18 cellular contexts compared by ENCODE assay signal in the genomic region with DNA sequence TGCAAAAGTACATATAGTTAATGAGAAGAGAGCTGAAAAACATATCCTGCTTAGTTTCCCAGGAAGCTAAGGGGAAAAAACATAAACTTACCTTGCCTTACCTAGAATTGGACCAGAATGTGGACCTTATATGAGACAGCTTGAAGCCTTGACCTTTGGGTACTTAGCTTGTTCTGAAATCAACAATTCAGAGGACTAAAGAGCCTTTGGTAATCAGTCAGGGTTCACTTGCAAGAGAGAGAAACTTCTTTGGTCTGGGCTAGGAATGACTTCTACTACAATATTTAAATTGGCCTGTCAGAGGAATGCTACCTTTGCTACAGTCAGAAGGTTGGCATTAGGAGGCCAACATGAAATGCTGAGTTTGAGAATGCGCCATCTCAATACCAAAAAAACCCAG. TPM values are rescaled to one million over a fixed set of nuclear protein-coding genes. Genes with fewer than 3 reads are reported as not detected.
A peak's percentile ranks its signal among the peaks of the same experiment; 100 is the strongest.
DNase-seq lines count a peak whose midpoint lies in the region; ATAC-seq, FAIRE-seq and TF ChIP-seq lines count a peak whose summit lies in the region.
"Had no signal": no experiment of that assay in that cellular context is flagged by ENCODE, and none has a peak within 500 bp of the region (broad histone marks: within the 10 kb centered on the region; RNA-seq: fewer than 3 reads in every experiment).

No MANE protein-coding gene starts in this region.

- BruUV-seq in HepG2 (replicated peaks; lab: Mats Ljungman, UMichigan) = no TSS peak

- in situ Hi-C loops in HepG2 (cut with HindIII; ENCODE audit: extremely low pct_ligation_motif_present, low pct_unique_long_range_greater_than_20kb) = no loop called here

- H3K4me3 Mint-ChIP-seq in natural killer cell = no peak overlapping the region
- H3K4me3 Mint-ChIP-seq in natural killer cell treated with Interleukin-12 subunit alpha and Interleukin-12 subunit beta and Interleukin-15 and Interleukin-18, amount 100 ng/mL, for 72 hours = no peak overlapping the region
- no peak overlapping the region for H3K4me3 Mint-ChIP-seq in activated naive CD8-positive, alpha-beta T cell treated with anti-CD3 and anti-CD28 coated beads for 36 hours
- no peak overlapping the region for H3K4me3 Mint-ChIP-seq in type B pancreatic cell
- H3K4me3 Mint-ChIP-seq: activated naive CD4-positive, alpha-beta T cell treated with anti-CD3 and anti-CD28 coated beads, Interleukin-2, amount 10 ng/mL, durations not matched to agents 7 days and 5 days; CD8-positive, alpha-beta T cell had no signal

- no peak for DNase-seq in natural killer cell
- no peak for DNase-seq in natural killer cell treated with Interleukin-12 subunit alpha and Interleukin-12 subunit beta and Interleukin-15 and Interleukin-18, amount 100 ng/mL, for 72 hours (ENCODE audit: low spot score)
- DNase-seq in activated naive CD8-positive, alpha-beta T cell treated with anti-CD3 and anti-CD28 coated beads for 36 hours = no peak
- DNase-seq in HepG2 (ENCODE audit: low spot score) = peak; percentile 44
- DNase-seq in type B pancreatic cell (ENCODE audit: extremely low spot score, unreplicated experiment) = no peak
- no peak for DNase-seq in RKO (ENCODE audit: low spot score)
- no peak for DNase-seq in kidney
- DNase-seq: activated CD4-positive, CD25-positive, alpha-beta regulatory T cell; activated naive CD4-positive, alpha-beta T cell treated with anti-CD3 and anti-CD28 coated beads, Interleukin-2, amount 10 ng/mL, durations not matched to agents 7 days and 5 days; brain microvascular endothelial cell; CD8-positive, alpha-beta T cell; heart left ventricle; NCI-H526 treated with DMSO at 0.1 percent for 48 hours; OCI-M1 had no signal

- peak overlapping the region; percentile 16 to 73 for H3K27ac Mint-ChIP-seq in natural killer cell
- no peak overlapping the region for H3K27ac Mint-ChIP-seq in natural killer cell treated with Interleukin-12 subunit alpha and Interleukin-12 subunit beta and Interleukin-15 and Interleukin-18, amount 100 ng/mL, for 72 hours
- H3K27ac Mint-ChIP-seq in activated naive CD8-positive, alpha-beta T cell treated with anti-CD3 and anti-CD28 coated beads for 36 hours = peak overlapping the region; percentile 78
- no peak overlapping the region for H3K27ac Mint-ChIP-seq in type B pancreatic cell
- H3K27ac Mint-ChIP-seq: activated naive CD4-positive, alpha-beta T cell treated with anti-CD3 and anti-CD28 coated beads, Interleukin-2, amount 10 ng/mL, durations not matched to agents 7 days and 5 days had no signal

- H3K4me1 ChIP-seq in HepG2 (ENCODE audit: insufficient read depth, low read length) = peaks cover 35% of the 10 kb centered on the region
- H3K4me1 ChIP-seq in kidney (ENCODE audit: control insufficient read depth in 1 of 2, insufficient read depth in 1 of 2, low read depth in 1 of 2, low read length in 2 of 2) = peaks cover 2 to 17% of the 10 kb centered on the region in 2 donors

- POLR2A ChIA-PET in HepG2 (lab: Yijun Ruan, JAX) = no interaction called here

- H3K36me3 ChIP-seq in HepG2 (replicated peaks in 1 of 2; ENCODE audit: control insufficient read depth in 1 of 2, insufficient read depth in 2 of 2, low read length in 2 of 2) (no peaks in the 10 kb centered on the region), kidney (ENCODE audit: control insufficient read depth in 1 of 2, insufficient read depth in 2 of 2, low read length in 2 of 2) (no peaks in the 10 kb centered on the region)
- H3K36me3 ChIP-seq: brain microvascular endothelial cell, heart left ventricle, neutrophil, right atrium auricular region had no signal

- CTCF ChIA-PET in HepG2 (lab: Yijun Ruan, JAX; ENCODE audit: low intra/inter-chr PET ratio, low total read pairs) = no interaction called here

- H3K27me3 Mint-ChIP-seq in natural killer cell (ENCODE audit: low read depth in 2 of 2) (no peaks in the 10 kb centered on the region), type B pancreatic cell (no peaks in the 10 kb centered on the region)
- no peaks in the 10 kb centered on the region for H3K27me3 Mint-ChIP-seq in natural killer cell treated with Interleukin-12 subunit alpha and Interleukin-12 subunit beta and Interleukin-15 and Interleukin-18, amount 100 ng/mL, for 72 hours
- no peaks in the 10 kb centered on the region for H3K27me3 Mint-ChIP-seq in activated naive CD8-positive, alpha-beta T cell treated with anti-CD3 and anti-CD28 coated beads for 36 hours
- H3K27me3 Mint-ChIP-seq: activated naive CD4-positive, alpha-beta T cell treated with anti-CD3 and anti-CD28 coated beads, Interleukin-2, amount 10 ng/mL, durations not matched to agents 7 days and 5 days had no signal

- 94% methylated on average over 1 of the region's 1 CpG for WGBS in HepG2 (ENCODE audit: low lambda C conversion rate)

- H3K36me3 Mint-ChIP-seq in natural killer cell (no peaks in the 10 kb centered on the region), type B pancreatic cell (peaks cover 10% of the 10 kb centered on the region)
- no peaks in the 10 kb centered on the region for H3K36me3 Mint-ChIP-seq in natural killer cell treated with Interleukin-12 subunit alpha and Interleukin-12 subunit beta and Interleukin-15 and Interleukin-18, amount 100 ng/mL, for 72 hours
- H3K36me3 Mint-ChIP-seq in activated naive CD8-positive, alpha-beta T cell treated with anti-CD3 and anti-CD28 coated beads for 36 hours = peaks cover 19% of the 10 kb centered on the region

- intact Hi-C loops in natural killer cell (cut with micrococcal nuclease) = no loop called here
- intact Hi-C loops in HepG2 (cut with micrococcal nuclease; ENCODE audit: unreplicated experiment) = no loop called here
- intact Hi-C loops in kidney (cut with DNase I) = no loop called here

- TF ChIP-seq RAD21 in HepG2 (CRISPR knock-in tag; IDR thresholded peaks at IDR 0.05) = no peak

- H3K4me2 ChIP-seq in HepG2 (ENCODE audit: low read depth, low read length) = 0 out of 2 replicates have a peak overlapping the region, but pooled peaks have one; percentile 25

- H3K9ac ChIP-seq in HepG2 (ENCODE audit: insufficient read depth, low read depth, low read length) = no peak overlapping the region
- H3K9ac ChIP-seq in kidney (ENCODE audit: low read length in 2 of 2) = no peak overlapping the region

- peaks cover 40 to 52% of the 10 kb centered on the region in 2 donors for H3K4me1 Mint-ChIP-seq in natural killer cell
- peaks cover 33 to 34% of the 10 kb centered on the region in 2 donors for H3K4me1 Mint-ChIP-seq in natural killer cell treated with Interleukin-12 subunit alpha and Interleukin-12 subunit beta and Interleukin-15 and Interleukin-18, amount 100 ng/mL, for 72 hours (ENCODE audit: low read depth in 2 of 2)
- peaks cover 33% of the 10 kb centered on the region for H3K4me1 Mint-ChIP-seq in activated naive CD8-positive, alpha-beta T cell treated with anti-CD3 and anti-CD28 coated beads for 36 hours
- peaks cover 22% of the 10 kb centered on the region for H3K4me1 Mint-ChIP-seq in type B pancreatic cell (ENCODE audit: unreplicated experiment)

- H3K27ac ChIP-seq in HepG2 (ENCODE audit: extremely low read length, insufficient read depth, low read length) (peak overlapping the region; percentile 47), kidney (ENCODE audit: low read depth in 2 of 2, low read length in 2 of 2) (no peak overlapping the region)
- H3K27ac ChIP-seq: brain microvascular endothelial cell, heart left ventricle, neutrophil, right atrium auricular region had no signal

- H3K9me3 ChIP-seq in HepG2 (ENCODE audit: low read length) = no peaks in the 10 kb centered on the region
- H3K9me3 ChIP-seq in kidney (ENCODE audit: control insufficient read depth in 1 of 2, low read length in 2 of 2) = no peaks in the 10 kb centered on the region
- H3K9me3 ChIP-seq: neutrophil, right atrium auricular region had no signal

- peaks cover 27% of the 10 kb centered on the region for H3K79me2 ChIP-seq in HepG2 (ENCODE audit: insufficient read depth, low read length)

- TF ChIP-seq CTCF in natural killer cell (IDR thresholded peaks at IDR 0.05) (no peak), HepG2 (CRISPR knock-in tag; IDR thresholded peaks at IDR 0.05) (no peak), type B pancreatic cell (conservative IDR thresholded peaks at IDR 0.05) (no peak), kidney (IDR thresholded peaks at IDR 0.05; ENCODE audit: borderline replicate concordance, extremely low read depth, insufficient read depth) (no peak)

- no peaks in the 10 kb centered on the region for H4K20me1 ChIP-seq in HepG2 (ENCODE audit: insufficient read depth, low read length)

- no peak for ATAC-seq in natural killer cell
- no peak for ATAC-seq in natural killer cell treated with Interleukin-12 subunit alpha and Interleukin-12 subunit beta and Interleukin-15 and Interleukin-18, amount 100 ng/mL, for 72 hours
- peak; percentile 73 for ATAC-seq in HepG2
- ATAC-seq in HG02840 (IDR thresholded peaks at IDR 0.05; ENCODE audit: low FRiP score, unreplicated experiment) = no peak
- ATAC-seq: CD8-positive, alpha-beta T cell; heart left ventricle had no signal

- no peaks in the 10 kb centered on the region for H3K9me3 Mint-ChIP-seq in natural killer cell
- H3K9me3 Mint-ChIP-seq in natural killer cell treated with Interleukin-12 subunit alpha and Interleukin-12 subunit beta and Interleukin-15 and Interleukin-18, amount 100 ng/mL, for 72 hours = no peaks in the 10 kb centered on the region
- peaks cover 4% of the 10 kb centered on the region for H3K9me3 Mint-ChIP-seq in activated naive CD8-positive, alpha-beta T cell treated with anti-CD3 and anti-CD28 coated beads for 36 hours
- no peaks in the 10 kb centered on the region for H3K9me3 Mint-ChIP-seq in type B pancreatic cell
- H3K9me3 Mint-ChIP-seq: activated naive CD4-positive, alpha-beta T cell treated with anti-CD3 and anti-CD28 coated beads, Interleukin-2, amount 10 ng/mL, durations not matched to agents 7 days and 5 days; CD8-positive, alpha-beta T cell had no signal

- H3K27me3 ChIP-seq in HepG2 (ENCODE audit: control insufficient read depth in 1 of 2, insufficient read depth in 2 of 2, low read length in 2 of 2) = no peaks in the 10 kb centered on the region
- H3K27me3 ChIP-seq: brain microvascular endothelial cell, heart left ventricle, neutrophil, right atrium auricular region had no signal

- no peak; a peak in 1 of 4 replicates for TF ChIP-seq EP300 in HepG2 (IDR thresholded peaks at IDR 0.05; ENCODE audit: low read depth in 2 of 2, low read length in 2 of 2)
- no peak for TF ChIP-seq EP300 in HepG2 (CRISPR knock-in tag; IDR thresholded peaks at IDR 0.05; ENCODE audit: borderline replicate concordance)

- TF ChIP-seq POLR2A in HepG2 (IDR thresholded peaks at IDR 0.05; ENCODE audit: insufficient read depth in 1 of 2, low read depth in 2 of 2, low read length in 2 of 2) = no peak

- FAIRE-seq in HepG2 (lab: Jason Lieb, UNC) (peak; percentile 64), kidney (lab: Jason Lieb, UNC) (no peak)
- FAIRE-seq: GM12892 had no signal

- no peak overlapping the region for H2AFZ ChIP-seq in HepG2 (ENCODE audit: low read length)

- H3K4me3 ChIP-seq in HepG2 (replicated peaks in 1 of 3; ENCODE audit: insufficient read depth in 1 of 3, low read depth in 2 of 3, low read length in 3 of 3) = no peak overlapping the region
- no peak overlapping the region for H3K4me3 ChIP-seq in kidney (ENCODE audit: low read length in 2 of 2)
- H3K4me3 ChIP-seq: heart left ventricle, right atrium auricular region had no signal

RNA-seq across cellular contexts. Expression of a gene that starts 24.9 kb away (rescaled TPM):
- 10 to 100 TPM; 26.6 to 30.9 (median 29.6) TPM for total RNA-seq in natural killer cell
- total RNA-seq in natural killer cell treated with Interleukin-12 subunit alpha and Interleukin-12 subunit beta and Interleukin-15 and Interleukin-18, amount 100 ng/mL, for 72 hours = 10 to 100 TPM; 20.9 to 23.5 TPM
- total RNA-seq in activated naive CD8-positive, alpha-beta T cell treated with anti-CD3 and anti-CD28 coated beads for 36 hours = 10 to 100 TPM; 15.9 to 17.3 TPM
- total RNA-seq in HepG2 (2016; rRNA removed; fragmentation: Illumina TruSeq; extraction: Trizol) = 10.3 and 10.4 TPM in 2 replicates
- total RNA-seq in HepG2 (2016; cell fraction: cytosol; rRNA removed; fragmentation: Illumina TruSeq; extraction: Trizol; ENCODE audit: low read depth) = 10.9 and 13.8 TPM in 2 replicates
- 9.3 and 9.8 TPM in 2 replicates for total RNA-seq in HepG2 (2016; cell fraction: insoluble cytoplasmic fraction; rRNA removed; fragmentation: Illumina TruSeq; extraction: Trizol)
- 6.0 and 7.3 TPM in 2 replicates for total RNA-seq in HepG2 (2016; cell fraction: membrane; rRNA removed; fragmentation: Illumina TruSeq; extraction: Trizol)
- total RNA-seq in HepG2 (2016; cell fraction: nucleus; rRNA removed; fragmentation: Illumina TruSeq; extraction: Trizol) = 10.6 and 11.4 TPM in 2 replicates
- 12.2 and 13.2 TPM in 2 replicates for polyA plus RNA-seq in HepG2 (2011; rRNA removed)
- 6.4 and 11.6 TPM in 2 replicates for polyA plus RNA-seq in HepG2 (2011; cell fraction: cytosol; rRNA removed)
- 4.3 and 6.7 TPM in 2 replicates for polyA plus RNA-seq in HepG2 (2011; cell fraction: nucleus; rRNA removed)
- 6.4 and 6.6 TPM in 2 replicates for polyA plus RNA-seq in HepG2 (2012)
- polyA plus RNA-seq in HepG2 (2016; cell fraction: cytosol; fragmentation: Illumina TruSeq; extraction: Trizol; ENCODE audit: low read depth) = 1.2 and 1.6 TPM in 2 replicates
- polyA plus RNA-seq in HepG2 (2016; cell fraction: insoluble cytoplasmic fraction; fragmentation: Illumina TruSeq; extraction: Trizol; ENCODE audit: low read depth) = 4.8 and 6.2 TPM in 2 replicates
- 2.2 and 2.8 TPM in 2 replicates for polyA plus RNA-seq in HepG2 (2016; cell fraction: membrane; fragmentation: Illumina TruSeq; extraction: Trizol; ENCODE audit: low read depth)
- 10.1 and 10.4 TPM in 2 replicates for polyA plus RNA-seq in HepG2 (2016; cell fraction: nucleus; fragmentation: Illumina TruSeq; extraction: Trizol; ENCODE audit: insufficient read depth, low read depth)
- polyA minus RNA-seq in HepG2 (2011; rRNA and poly(A)+ RNA removed; ENCODE audit: low replicate concordance) = 25.6 and 32.5 TPM in 2 replicates
- polyA minus RNA-seq in HepG2 (2011; cell fraction: cytosol; rRNA and poly(A)+ RNA removed) = 14.2 and 18.8 TPM in 2 replicates
- 14.0 and 15.4 TPM in 2 replicates for polyA minus RNA-seq in HepG2 (2011; cell fraction: nucleus; rRNA and poly(A)+ RNA removed)
- 15.7 and 17.3 TPM in 2 replicates for total RNA-seq in type B pancreatic cell (ENCODE audit: low replicate concordance)
- total RNA-seq in kidney = 20.5 TPM
- polyA plus RNA-seq in kidney (ENCODE audit: insufficient read depth, low read depth, low replicate concordance) = 5.3 TPM

Comparison
In these comparisons a context has a peak if more than half of its experiments do, and no peak if none do; other contexts are left out.
1. H3K27ac Mint-ChIP-seq: peak in natural killer cell (2 of 2) and activated naive CD8-positive, alpha-beta T cell treated with anti-CD3 and anti-CD28 coated beads for 36 hours (single experiment); none in natural killer cell treated with Interleukin-12 subunit alpha and Interleukin-12 subunit beta and Interleukin-15 and Interleukin-18, amount 100 ng/mL, for 72 hours (0 of 2) and type B pancreatic cell (single experiment).